Comparison of ENCODE assay signal across 8 cellular contexts in the genomic region with DNA sequence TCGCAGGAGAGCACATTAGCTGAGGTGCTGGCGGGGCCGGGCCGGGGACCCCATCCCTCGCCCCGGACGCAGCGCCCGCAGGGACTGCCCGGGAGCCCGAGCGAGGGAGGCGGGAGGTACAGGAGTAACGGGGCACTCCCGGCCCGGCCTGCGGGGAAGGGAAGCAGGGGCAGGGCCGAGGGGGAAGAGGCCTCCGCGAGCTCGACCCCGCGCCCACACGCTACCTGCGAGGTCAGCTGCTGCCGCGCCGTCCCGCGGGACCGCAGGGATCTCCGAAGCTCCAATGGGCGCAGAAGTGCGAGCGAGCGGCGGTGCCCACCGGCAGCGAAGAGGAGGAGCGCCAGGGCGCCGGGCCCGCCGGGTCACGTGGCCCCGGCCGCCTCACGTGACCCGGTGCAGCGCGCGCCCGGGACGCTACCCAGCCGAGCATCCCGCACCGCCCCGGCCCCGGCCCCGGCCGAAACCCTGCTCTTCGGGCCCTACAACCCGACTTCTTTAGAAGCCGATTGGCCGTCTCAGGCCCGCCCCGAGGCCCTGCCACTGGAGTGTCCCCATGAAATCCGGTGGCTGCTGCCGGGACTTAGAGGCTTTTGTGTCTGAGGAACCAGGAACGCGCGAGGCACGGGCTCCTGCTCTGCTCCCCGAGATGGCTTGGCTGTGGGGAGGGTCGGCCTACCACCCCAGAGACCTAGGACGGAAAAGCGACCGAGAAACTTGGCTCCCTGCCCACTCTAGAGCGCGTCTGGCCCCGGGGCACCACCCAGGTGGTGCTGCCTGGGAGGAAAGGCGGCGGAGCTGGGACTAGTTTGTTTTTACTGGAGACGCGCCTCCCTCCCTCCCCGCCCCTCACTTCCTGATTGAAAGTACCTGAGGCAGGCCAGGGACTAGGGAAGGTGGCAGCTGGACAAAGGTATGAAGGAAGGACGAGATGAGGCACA. TPM values are rescaled to one million over a fixed set of nuclear protein-coding genes. Genes with fewer than 3 reads are reported as not detected.
DNase-seq lines count a peak whose midpoint lies in the region; ATAC-seq and TF ChIP-seq lines count a peak whose summit lies in the region.

A gene (minus strand): TSS at position 339 of the 938 bp plus-strand sequence. CDS start 18,279 bp downstream, outside the sequence.

- peaks cover 2% of the 10 kb centered on the region for H3K36me3 Mint-ChIP-seq in activated naive CD4-positive, alpha-beta T cell treated with anti-CD3 and anti-CD28 coated beads, Interleukin-2, amount 50 U/mL, for 24 hours

- no peaks in the 10 kb centered on the region for H3K9me3 Mint-ChIP-seq in activated naive CD4-positive, alpha-beta T cell treated with anti-CD3 and anti-CD28 coated beads, Interleukin-2, amount 50 U/mL, for 24 hours

- TF ChIP-seq CTCF in suprapubic skin (IDR thresholded peaks at IDR 0.05): no peak

- ATAC-seq in GM21717 (IDR thresholded peaks at IDR 0.05; ENCODE audit: unreplicated experiment): peak; percentile 81

- no peaks in the 10 kb centered on the region for H3K36me3 ChIP-seq in suprapubic skin

- TF ChIP-seq POLR2A in suprapubic skin (IDR thresholded peaks at IDR 0.05): no peak

- peak within 1 kb of the TSS; percentile 99 for H3K4me3 ChIP-seq in suprapubic skin

- H3K4me1 Mint-ChIP-seq in activated naive CD4-positive, alpha-beta T cell treated with anti-CD3 and anti-CD28 coated beads, Interleukin-2, amount 50 U/mL, for 24 hours: peaks cover 48% of the 10 kb centered on the region

- no peaks in the 10 kb centered on the region for H3K9me3 ChIP-seq in suprapubic skin

- TF ChIP-seq EP300 in suprapubic skin (IDR thresholded peaks at IDR 0.05): no peak

- peak; percentile 74 for DNase-seq in EH (ENCODE audit: low read depth)
- DNase-seq in KG1 (lab: John Stamatoyannopoulos, UW): peak; percentile 27
- peak; percentile 59 for DNase-seq in SK-MEL-5 (ENCODE audit: low read depth, low spot score)
- DNase-seq in glomerular endothelial cell (ENCODE audit: extremely low read depth, low read depth, low spot score): no peak
- peak; percentile 52 for DNase-seq in occipital lobe (lab: John Stamatoyannopoulos, UW)
- peak; percentile 81 to 84 for DNase-seq in suprapubic skin (ENCODE audit: low spot score in 2 of 2)

- H3K4me3 Mint-ChIP-seq in activated naive CD4-positive, alpha-beta T cell treated with anti-CD3 and anti-CD28 coated beads, Interleukin-2, amount 50 U/mL, for 24 hours: peak within 1 kb of the TSS; percentile 92

- no peaks in the 10 kb centered on the region for H3K27me3 ChIP-seq in suprapubic skin

- H3K27me3 Mint-ChIP-seq in activated naive CD4-positive, alpha-beta T cell treated with anti-CD3 and anti-CD28 coated beads, Interleukin-2, amount 50 U/mL, for 24 hours: no peaks in the 10 kb centered on the region

- H3K4me1 ChIP-seq in suprapubic skin: peaks cover 27% of the 10 kb centered on the region

- in situ Hi-C loops in SK-MEL-5 (cut with HindIII; ENCODE audit: low pct_unique_long_range_greater_than_20kb, low sequenced_read_pairs): no loop called here

- H3K27ac Mint-ChIP-seq in activated naive CD4-positive, alpha-beta T cell treated with anti-CD3 and anti-CD28 coated beads, Interleukin-2, amount 50 U/mL, for 24 hours: peak within 1 kb of the TSS; percentile 97

- peak within 1 kb of the TSS; percentile 86 for H3K27ac ChIP-seq in suprapubic skin

- WGBS in suprapubic skin: under 1% methylated on average over 27 of the region's 87 CpGs

RNA-seq across cellular contexts. Expression of the gene that starts here (rescaled TPM):
- 17.6 and 18.0 TPM in 2 replicates for total RNA-seq in SK-MEL-5 (2014; rRNA removed; shearing (Covaris generic))
- 21.7 and 29.3 TPM in 2 replicates for polyA plus RNA-seq in SK-MEL-5 (2015; cell fraction: cytosol; rRNA removed)
- polyA plus RNA-seq in SK-MEL-5 (2015; cell fraction: nucleus; rRNA removed): 116 and 132 TPM in 2 replicates
- total RNA-seq in glomerular endothelial cell (20.0 and 24.2 TPM in 2 replicates), occipital lobe (14.2 TPM), suprapubic skin (10 to 100 TPM in 2 of 4 donors, 1 to 10 TPM in 2; 8.2 to 11.1 (median 10.2) TPM)
